Comparison of ENCODE assay signal across 23 cellular contexts in the genomic region with DNA sequence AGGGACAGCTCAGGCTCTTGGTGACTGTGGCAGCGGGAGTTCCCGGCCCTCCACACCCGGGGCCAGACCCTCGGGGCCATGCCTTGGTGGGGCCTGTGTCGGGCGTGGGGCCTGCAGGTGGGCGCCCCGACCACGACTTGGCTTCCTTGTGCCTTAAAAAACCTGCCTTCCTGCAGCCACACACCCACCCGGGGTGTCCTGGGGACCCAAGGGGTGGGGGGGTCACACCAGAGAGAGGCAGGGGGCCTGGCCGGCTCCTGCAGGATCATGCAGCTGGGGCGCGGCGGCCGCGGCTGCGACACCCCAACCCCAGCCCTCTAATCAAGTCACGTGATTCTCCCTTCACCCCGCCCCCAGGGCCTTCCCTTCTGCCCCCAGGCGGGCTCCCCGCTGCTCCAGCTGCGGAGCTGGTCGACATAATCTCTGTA. TPM values are rescaled to one million over a fixed set of nuclear protein-coding genes. Genes with fewer than 3 reads are reported as not detected.
DNase-seq lines count a peak whose midpoint lies in the region; ATAC-seq and TF ChIP-seq lines count a peak whose summit lies in the region.
"Had no signal": no experiment of that assay in that cellular context is flagged by ENCODE, and none has a peak within 500 bp of the region (broad histone marks: within the 10 kb centered on the region; RNA-seq: fewer than 3 reads in every experiment).

No MANE protein-coding gene starts in this region.

- H3K4me3 Mint-ChIP-seq in endothelial cell (ENCODE audit: unreplicated experiment) = no peak overlapping the region
- H3K4me3 Mint-ChIP-seq: activated B cell treated with CpG ODN at 0.5 μM for 24 hours; activated CD4-positive, alpha-beta memory T cell treated with anti-CD3 and anti-CD28 coated beads for 36 hours; activated naive CD4-positive, alpha-beta T cell treated with anti-CD3 and anti-CD28 coated beads, Interleukin-2, amount 10 ng/mL, durations not matched to agents 7 days and 5 days; activated T-cell treated with anti-CD3 and anti-CD28 coated beads, Interleukin-2, amount 50 U/mL, for 24 hours; stimulated activated naive CD8-positive, alpha-beta T cell treated with anti-CD3 and anti-CD28 coated beads, Interleukin-15, Interleukin-2, amounts not matched to agents 100 ng/mL and 50 ng/mL, for 24 hours had no signal

- peak overlapping the region; percentile 9 for H3K27ac Mint-ChIP-seq in endothelial cell (ENCODE audit: unreplicated experiment)
- H3K27ac Mint-ChIP-seq: activated B cell treated with CpG ODN at 0.5 μM for 24 hours; activated CD4-positive, alpha-beta memory T cell treated with anti-CD3 and anti-CD28 coated beads for 36 hours; activated naive CD4-positive, alpha-beta T cell treated with anti-CD3 and anti-CD28 coated beads, Interleukin-2, amount 10 ng/mL, durations not matched to agents 7 days and 5 days; activated T-cell treated with anti-CD3 and anti-CD28 coated beads, Interleukin-2, amount 50 U/mL, for 24 hours; stimulated activated naive CD8-positive, alpha-beta T cell treated with anti-CD3 and anti-CD28 coated beads, Interleukin-15, Interleukin-2, amounts not matched to agents 100 ng/mL and 50 ng/mL, for 24 hours had no signal

- peaks cover 12% of the 10 kb centered on the region for H3K4me1 Mint-ChIP-seq in endothelial cell (ENCODE audit: unreplicated experiment)
- H3K4me1 Mint-ChIP-seq: activated B cell treated with CpG ODN at 0.5 μM for 24 hours had no signal

- TF ChIP-seq POLR2A in GM18505 (IDR thresholded peaks at IDR 0.05; ENCODE audit: borderline replicate concordance, extremely low read depth, insufficient read depth, insufficient read length) = peak; percentile 4

- no peaks in the 10 kb centered on the region for H3K9me3 Mint-ChIP-seq in endothelial cell (ENCODE audit: unreplicated experiment)
- H3K9me3 Mint-ChIP-seq: activated B cell treated with CpG ODN at 0.5 μM for 24 hours; activated CD4-positive, alpha-beta memory T cell treated with anti-CD3 and anti-CD28 coated beads for 36 hours; activated naive CD4-positive, alpha-beta T cell treated with anti-CD3 and anti-CD28 coated beads, Interleukin-2, amount 10 ng/mL, durations not matched to agents 7 days and 5 days; stimulated activated naive CD8-positive, alpha-beta T cell treated with anti-CD3 and anti-CD28 coated beads, Interleukin-15, Interleukin-2, amounts not matched to agents 100 ng/mL and 50 ng/mL, for 24 hours had no signal

- H3K9ac ChIP-seq in NT2/D1 (ENCODE audit: insufficient read length, low read depth) = peak overlapping the region; percentile 32

- no peak for TF ChIP-seq CTCF in endothelial cell (IDR thresholded peaks at IDR 0.05; ENCODE audit: unreplicated experiment)

- H3K36me3 Mint-ChIP-seq in endothelial cell (ENCODE audit: low read depth, unreplicated experiment) = peaks cover 38% of the 10 kb centered on the region

- no peaks in the 10 kb centered on the region for H3K9me3 ChIP-seq in NT2/D1 (ENCODE audit: insufficient read depth, low read length)
- H3K9me3 ChIP-seq: esophagus squamous epithelium, Peyer's patch, tibial artery had no signal

- H3K4me1 ChIP-seq in NT2/D1 (ENCODE audit: insufficient read depth, insufficient read length) = peaks cover 11% of the 10 kb centered on the region
- H3K4me1 ChIP-seq: Peyer's patch had no signal

- intact Hi-C loops in posterior vena cava (cut with DNase I) = no loop called here

- no peak overlapping the region for H3K4me3 ChIP-seq in NT2/D1 (ENCODE audit: insufficient read length, low read depth)
- H3K4me3 ChIP-seq: esophagus squamous epithelium, Peyer's patch, tibial artery had no signal

- no peak for DNase-seq in NT2/D1 (ENCODE audit: low read depth, low spot score)
- DNase-seq in endothelial cell (ENCODE audit: low spot score) = no peak
- peak; percentile 70 for DNase-seq in posterior vena cava (ENCODE audit: low spot score)
- DNase-seq in LoVo (ENCODE audit: low spot score) = no peak
- no peak for DNase-seq in anterior cingulate cortex (lab: John Stamatoyannopoulos, UW)
- DNase-seq: activated B cell treated with CpG ODN at 0.5 μM for 24 hours; activated CD4-positive, alpha-beta memory T cell treated with anti-CD3 and anti-CD28 coated beads for 36 hours; activated naive CD4-positive, alpha-beta T cell treated with anti-CD3 and anti-CD28 coated beads, Interleukin-2, amount 10 ng/mL, durations not matched to agents 7 days and 5 days; activated T-cell treated with anti-CD3 and anti-CD28 coated beads, Interleukin-2, amount 50 U/mL, for 24 hours; central memory CD4-positive, alpha-beta T cell; esophagus squamous epithelium; KG1; mesendoderm; naive thymus-derived CD8-positive, alpha-beta T cell; NCI-H187; NCI-H345; Peyer's patch; small intestine; stimulated activated CD4-positive, alpha-beta T cell treated with anti-CD3 and anti-CD28 coated beads, Interleukin-4, amount 100 ng/mL, for 1 hour; tibial artery had no signal

- peaks cover 93% of the 10 kb centered on the region for H3K36me3 ChIP-seq in NT2/D1 (ENCODE audit: insufficient read depth, insufficient read length, low read length)

- ATAC-seq in GM18505 (IDR thresholded peaks at IDR 0.05; ENCODE audit: unreplicated experiment) = no peak
- ATAC-seq in SK-N-SH treated with all-trans-retinoic acid at 6 μM for 48 hours = no peak
- ATAC-seq: naive thymus-derived CD8-positive, alpha-beta T cell had no signal

- peaks cover 32% of the 10 kb centered on the region for H3K27me3 Mint-ChIP-seq in endothelial cell (ENCODE audit: unreplicated experiment)
- H3K27me3 Mint-ChIP-seq: activated B cell treated with CpG ODN at 0.5 μM for 24 hours; activated CD4-positive, alpha-beta memory T cell treated with anti-CD3 and anti-CD28 coated beads for 36 hours; activated naive CD4-positive, alpha-beta T cell treated with anti-CD3 and anti-CD28 coated beads, Interleukin-2, amount 10 ng/mL, durations not matched to agents 7 days and 5 days; activated T-cell treated with anti-CD3 and anti-CD28 coated beads, Interleukin-2, amount 50 U/mL, for 24 hours; naive thymus-derived CD8-positive, alpha-beta T cell; stimulated activated naive CD8-positive, alpha-beta T cell treated with anti-CD3 and anti-CD28 coated beads, Interleukin-15, Interleukin-2, amounts not matched to agents 100 ng/mL and 50 ng/mL, for 24 hours had no signal

- H3K27me3 ChIP-seq in NT2/D1 (ENCODE audit: insufficient read depth, insufficient read length) = no peaks in the 10 kb centered on the region
- H3K27me3 ChIP-seq: esophagus squamous epithelium, Peyer's patch, tibial artery had no signal

TF ChIP-seq in SK-N-SH treated with all-trans-retinoic acid at 6 μM for 48 hours, 23 proteins besides CTCF, POLR2A, EP300 and RAD21:
- TF ChIP-seq ZNF8 (CRISPR knock-in tag; IDR thresholded peaks at IDR 0.05) (no peak), ZFP3 (CRISPR knock-in tag; IDR thresholded peaks at IDR 0.05) (no peak)

RNA-seq across cellular contexts. Expression of gene PLPPR3, which starts 10.7 kb away (rescaled TPM):
- total RNA-seq in endothelial cell (ENCODE audit: unreplicated experiment) (17.6 TPM), posterior vena cava (not detected)
- total RNA-seq: activated B cell treated with CpG ODN at 0.5 μM for 24 hours; activated CD4-positive, alpha-beta memory T cell treated with anti-CD3 and anti-CD28 coated beads for 36 hours; esophagus squamous epithelium; naive thymus-derived CD8-positive, alpha-beta T cell; Peyer's patch had no signal

RNA-seq across cellular contexts. Expression of gene PTBP1, which starts 13.8 kb away (rescaled TPM):
- total RNA-seq in endothelial cell (ENCODE audit: unreplicated experiment) (614 TPM), posterior vena cava (100 to 1,000 TPM; 151 to 168 TPM)

RNA-seq across cellular contexts. Expression of gene AZU1, which starts 16.6 kb away (rescaled TPM):
- 0.21 TPM for total RNA-seq in endothelial cell (ENCODE audit: unreplicated experiment)
- total RNA-seq in posterior vena cava = under 1 TPM in 1 of 2 donors, not detected in 1; 0.29 TPM
- total RNA-seq: activated CD4-positive, alpha-beta memory T cell treated with anti-CD3 and anti-CD28 coated beads for 36 hours; esophagus squamous epithelium; Peyer's patch had no signal

RNA-seq across cellular contexts. Expression of gene PRTN3, which starts 29.8 kb away (rescaled TPM):
- total RNA-seq in endothelial cell (ENCODE audit: unreplicated experiment) (not detected), posterior vena cava (under 1 TPM in 1 of 2 donors, not detected in 1; 0.38 TPM)
- total RNA-seq: activated B cell treated with CpG ODN at 0.5 μM for 24 hours; activated CD4-positive, alpha-beta memory T cell treated with anti-CD3 and anti-CD28 coated beads for 36 hours; esophagus squamous epithelium; naive thymus-derived CD8-positive, alpha-beta T cell; Peyer's patch had no signal

RNA-seq across cellular contexts. Expression of gene ELANE, which starts 41.1 kb away (rescaled TPM):
- total RNA-seq in endothelial cell (ENCODE audit: unreplicated experiment) = not detected
- 1 to 10 TPM in 1 of 2 donors, under 1 TPM in 1; 0.33 to 2.2 TPM for total RNA-seq in posterior vena cava
- total RNA-seq: activated B cell treated with CpG ODN at 0.5 μM for 24 hours; activated CD4-positive, alpha-beta memory T cell treated with anti-CD3 and anti-CD28 coated beads for 36 hours; naive thymus-derived CD8-positive, alpha-beta T cell; Peyer's patch had no signal

Comparison
In these comparisons a context has a peak if more than half of its experiments do, and no peak if none do; other contexts are left out.
1. RNA of gene PLPPR3, which starts 10.7 kb away (total RNA-seq): 17.6 TPM in endothelial cell (single experiment); not detected in posterior vena cava; every median in the first group is over 10 times any median in the second.